Comparison of ENCODE assay signal across 8 cellular contexts in the genomic region with DNA sequence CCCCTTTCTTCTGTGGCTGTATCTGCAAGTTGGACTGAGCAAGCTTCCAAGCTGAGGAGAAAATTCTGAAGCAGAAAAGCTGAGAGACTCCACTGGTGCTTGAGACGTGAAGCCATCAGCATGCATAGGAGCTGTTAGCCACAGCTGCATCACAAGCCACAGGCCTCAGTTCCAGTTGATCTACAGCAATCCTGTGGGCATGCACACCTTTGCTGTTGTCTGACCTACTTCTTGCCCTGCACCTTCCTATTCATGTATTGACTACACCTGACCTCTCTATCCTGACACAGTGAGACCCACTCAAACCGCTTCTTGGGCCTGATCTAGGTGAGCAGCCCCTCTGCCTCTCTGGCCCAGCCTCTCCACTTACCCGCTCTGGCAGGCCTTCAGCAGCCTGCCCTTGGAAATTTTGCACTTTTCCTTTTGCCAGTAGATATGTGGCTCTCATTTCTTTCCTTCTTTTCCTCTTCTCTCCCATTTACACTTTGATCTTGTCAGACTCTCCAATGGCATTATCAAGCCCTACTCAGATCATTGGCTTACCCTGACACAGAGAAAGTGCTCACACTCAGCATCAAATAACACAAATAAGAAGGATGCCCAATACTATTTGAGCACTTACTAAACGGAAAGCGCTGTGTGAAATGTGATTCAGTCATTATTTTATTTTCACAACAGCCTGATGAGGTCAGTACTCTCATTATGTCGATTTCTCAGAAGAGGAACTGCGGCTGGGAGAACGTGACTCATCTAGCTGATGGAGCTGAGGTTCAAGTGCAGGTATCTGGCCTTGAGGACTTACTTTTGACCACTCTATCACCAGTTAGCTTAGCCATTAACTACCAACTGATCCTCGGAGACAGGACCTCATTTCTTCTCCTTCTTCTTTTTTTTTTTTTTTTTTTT. TPM values are rescaled to one million over a fixed set of nuclear protein-coding genes. Genes with fewer than 3 reads are reported as not detected.
A peak's percentile ranks its signal among the peaks of the same experiment; 100 is the strongest.
DNase-seq lines count a peak whose midpoint lies in the region; ATAC-seq, FAIRE-seq and TF ChIP-seq lines count a peak whose summit lies in the region.

No MANE protein-coding gene starts in this region.

- TF ChIP-seq CTCF in astrocyte of the cerebellum (IDR thresholded peaks at IDR 0.05; ENCODE audit: low read depth, low read length, missing control alignments), result no peak

- no peaks in the 10 kb centered on the region for H3K27me3 ChIP-seq in small intestine (ENCODE audit: control insufficient read depth in 2 of 2, insufficient read depth in 2 of 2, low read length in 2 of 2)

- H3K27ac ChIP-seq in small intestine (ENCODE audit: low read depth in 1 of 2, low read length in 1 of 2), result peak overlapping the region in 1 of 2 donors; percentile 60

- in situ Hi-C loops in astrocyte of the cerebellum (cut with HindIII; ENCODE audit: low sequenced_read_pairs), result no loop called here

- peak; percentile 71 for ATAC-seq in GM18909 (IDR thresholded peaks at IDR 0.05; ENCODE audit: poor library complexity, unreplicated experiment)
- no peak for ATAC-seq in SK-N-SH treated with all-trans-retinoic acid at 6 μM for 48 hours
- ATAC-seq in HG03025 (IDR thresholded peaks at IDR 0.05; ENCODE audit: low FRiP score, unreplicated experiment), result no peak

- H3K4me3 ChIP-seq in astrocyte of the cerebellum (ENCODE audit: low read depth, low read length) (no peak overlapping the region), small intestine (ENCODE audit: low read depth in 1 of 2, low read length in 2 of 2) (no peak overlapping the region)

- no peaks in the 10 kb centered on the region for H3K9me3 ChIP-seq in small intestine (ENCODE audit: control insufficient read depth, low read depth)

- DNase-seq in A172 (ENCODE audit: low spot score) (peak; percentile 72), MV-4-11 (lab: John Stamatoyannopoulos, UW) (peak; percentile 78), astrocyte of the cerebellum (ENCODE audit: low read depth) (peak; percentile 87), small intestine (peak; percentile 89)
- DNase-seq in effector CD4-positive, alpha-beta T cell, result no peak

- no peaks in the 10 kb centered on the region for H3K4me1 ChIP-seq in small intestine (ENCODE audit: control insufficient read depth in 2 of 2, insufficient read depth in 1 of 2, low read depth in 1 of 2, low read length in 1 of 2)

- FAIRE-seq in small intestine (lab: Jason Lieb, UNC), result peak; percentile 47

- WGBS in small intestine, 3 donors, result 51 to 67% (median 56%) methylated on average over 9 of the region's 9 CpGs

- no peaks in the 10 kb centered on the region for H3K36me3 ChIP-seq in small intestine (ENCODE audit: control insufficient read depth in 2 of 2, insufficient read depth in 2 of 2, low read length in 2 of 2)

TF ChIP-seq in SK-N-SH treated with all-trans-retinoic acid at 6 μM for 48 hours, 23 proteins besides CTCF, POLR2A, EP300 and RAD21:
- TF ChIP-seq ARNTL (CRISPR knock-in tag; IDR thresholded peaks at IDR 0.05; ENCODE audit: borderline replicate concordance, low read depth) (no peak), SNAI2 (CRISPR knock-in tag; IDR thresholded peaks at IDR 0.05) (no peak), ZFP30 (CRISPR knock-in tag; IDR thresholded peaks at IDR 0.05) (no peak), ZC3H10 (CRISPR knock-in tag; IDR thresholded peaks at IDR 0.05) (no peak), RARB (CRISPR knock-in tag; IDR thresholded peaks at IDR 0.05) (no peak), OSR1 (CRISPR knock-in tag; IDR thresholded peaks at IDR 0.05) (no peak), PPARA (CRISPR knock-in tag; IDR thresholded peaks at IDR 0.05; ENCODE audit: borderline replicate concordance) (no peak)
TF ChIP-seq in SK-N-SH treated with all-trans-retinoic acid at 6 μM for 48 hours: peak in this region for 0.

RNA-seq across cellular contexts. Expression of a gene that starts 21.9 kb away (rescaled TPM):
- total RNA-seq in A172 (2014; rRNA removed; shearing (Covaris generic)), result 6.1 and 6.2 TPM in 2 replicates
- 10 to 100 TPM in 2 of 3 donors, 1 to 10 TPM in 1; 8.2 to 15.7 (median 11.3) TPM for polyA plus RNA-seq in small intestine

RNA-seq across cellular contexts. Expression of a gene that starts 56.9 kb away (rescaled TPM):
- 46.6 and 52.7 TPM in 2 replicates for total RNA-seq in A172 (2014; rRNA removed; shearing (Covaris generic))
- 10 to 100 TPM; 30.7 to 50.1 (median 37.3) TPM for polyA plus RNA-seq in small intestine
